Comparison of ENCODE assay signal across 1 cellular context in the genomic region with DNA sequence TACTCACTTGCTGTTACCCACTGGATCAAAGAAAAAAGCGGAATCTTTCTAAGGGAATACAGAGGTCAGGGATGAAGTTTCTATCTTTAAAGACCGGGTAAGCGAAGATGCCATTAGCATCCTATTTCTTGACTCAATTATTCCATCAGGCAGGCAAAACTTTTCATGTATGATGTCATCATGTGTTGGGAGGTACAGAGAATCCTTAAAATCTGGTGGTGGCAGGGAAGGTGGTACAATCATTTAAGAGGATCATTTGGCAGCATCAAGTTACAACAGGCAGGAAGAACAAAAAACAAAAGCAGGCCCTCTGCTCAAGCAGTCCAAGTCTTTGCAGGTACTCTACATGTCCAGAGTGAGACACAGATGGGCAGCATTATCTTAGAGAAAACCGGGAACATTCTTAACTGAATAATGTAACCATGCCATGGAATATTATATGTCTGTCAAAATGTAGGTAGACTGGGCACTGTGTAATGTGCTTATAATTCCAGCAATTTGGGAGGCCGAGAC.
TF ChIP-seq lines count a peak whose summit lies in the region.

No MANE protein-coding gene starts in this region.

TF ChIP-seq in HEK293, 187 proteins besides CTCF, POLR2A, EP300 and RAD21 (continued from another document):
- TF ChIP-seq, protein P1, sequence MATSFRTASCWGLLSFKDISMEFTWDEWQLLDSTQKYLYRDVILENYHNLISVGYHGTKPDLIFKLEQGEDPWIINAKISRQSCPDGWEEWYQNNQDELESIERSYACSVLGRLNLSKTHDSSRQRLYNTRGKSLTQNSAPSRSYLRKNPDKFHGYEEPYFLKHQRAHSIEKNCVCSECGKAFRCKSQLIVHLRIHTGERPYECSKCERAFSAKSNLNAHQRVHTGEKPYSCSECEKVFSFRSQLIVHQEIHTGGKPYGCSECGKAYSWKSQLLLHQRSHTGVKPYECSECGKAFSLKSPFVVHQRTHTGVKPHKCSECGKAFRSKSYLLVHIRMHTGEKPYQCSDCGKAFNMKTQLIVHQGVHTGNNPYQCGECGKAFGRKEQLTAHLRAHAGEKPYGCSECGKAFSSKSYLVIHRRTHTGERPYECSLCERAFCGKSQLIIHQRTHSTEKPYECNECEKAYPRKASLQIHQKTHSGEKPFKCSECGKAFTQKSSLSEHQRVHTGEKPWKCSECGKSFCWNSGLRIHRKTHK (tag by site-specific recombination; IDR thresholded peaks at IDR 0.05): no peak
- TF ChIP-seq ZNF394 (tag by site-specific recombination; IDR thresholded peaks at IDR 0.05; ENCODE audit: borderline replicate concordance) (0 out of 2 replicates have a peak, but pooled peaks have one; percentile 18), ZNF585B (tag by site-specific recombination; IDR thresholded peaks at IDR 0.05) (no peak), KLF8 (tag by site-specific recombination; IDR thresholded peaks at IDR 0.05) (peak; percentile 23; the same call in 1 of the 2 replicates), IKZF3 (tag by site-specific recombination; IDR thresholded peaks at IDR 0.05) (0 out of 2 replicates have a peak, but pooled peaks have one; percentile 30), ZNF169 (tag by site-specific recombination; IDR thresholded peaks at IDR 0.05) (no peak), ZNF596 (tag by site-specific recombination; IDR thresholded peaks at IDR 0.05) (no peak), ZNF335 (tag by site-specific recombination; conservative IDR thresholded peaks at IDR 0.05) (no peak), ZXDB (tag by site-specific recombination; IDR thresholded peaks at IDR 0.05) (no peak), ZNF670 (tag by site-specific recombination; IDR thresholded peaks at IDR 0.05; ENCODE audit: low read depth) (no peak), ZNF558 (tag by site-specific recombination; IDR thresholded peaks at IDR 0.05) (0 out of 2 replicates have a peak, but pooled peaks have one; percentile 40), MEIS1 (CRISPR knock-in tag; IDR thresholded peaks at IDR 0.05; ENCODE audit: borderline replicate concordance) (no peak), ZNF324 (tag by site-specific recombination; IDR thresholded peaks at IDR 0.05) (peak; percentile 18; the same call in 1 of the 2 replicates), PRDM1 (tag by site-specific recombination; IDR thresholded peaks at IDR 0.05) (peak; percentile 42; the same call in 1 of the 2 replicates), ZNF629 (tag by site-specific recombination; IDR thresholded peaks at IDR 0.05) (peak; percentile 70)
- TF ChIP-seq, protein P2, sequence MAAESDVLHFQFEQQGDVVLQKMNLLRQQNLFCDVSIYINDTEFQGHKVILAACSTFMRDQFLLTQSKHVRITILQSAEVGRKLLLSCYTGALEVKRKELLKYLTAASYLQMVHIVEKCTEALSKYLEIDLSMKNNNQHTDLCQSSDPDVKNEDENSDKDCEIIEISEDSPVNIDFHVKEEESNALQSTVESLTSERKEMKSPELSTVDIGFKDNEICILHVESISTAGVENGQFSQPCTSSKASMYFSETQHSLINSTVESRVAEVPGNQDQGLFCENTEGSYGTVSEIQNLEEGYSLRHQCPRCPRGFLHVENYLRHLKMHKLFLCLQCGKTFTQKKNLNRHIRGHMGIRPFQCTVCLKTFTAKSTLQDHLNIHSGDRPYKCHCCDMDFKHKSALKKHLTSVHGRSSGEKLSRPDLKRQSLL (tag by site-specific recombination; IDR thresholded peaks at IDR 0.05): no peak
- TF ChIP-seq, protein P3, sequence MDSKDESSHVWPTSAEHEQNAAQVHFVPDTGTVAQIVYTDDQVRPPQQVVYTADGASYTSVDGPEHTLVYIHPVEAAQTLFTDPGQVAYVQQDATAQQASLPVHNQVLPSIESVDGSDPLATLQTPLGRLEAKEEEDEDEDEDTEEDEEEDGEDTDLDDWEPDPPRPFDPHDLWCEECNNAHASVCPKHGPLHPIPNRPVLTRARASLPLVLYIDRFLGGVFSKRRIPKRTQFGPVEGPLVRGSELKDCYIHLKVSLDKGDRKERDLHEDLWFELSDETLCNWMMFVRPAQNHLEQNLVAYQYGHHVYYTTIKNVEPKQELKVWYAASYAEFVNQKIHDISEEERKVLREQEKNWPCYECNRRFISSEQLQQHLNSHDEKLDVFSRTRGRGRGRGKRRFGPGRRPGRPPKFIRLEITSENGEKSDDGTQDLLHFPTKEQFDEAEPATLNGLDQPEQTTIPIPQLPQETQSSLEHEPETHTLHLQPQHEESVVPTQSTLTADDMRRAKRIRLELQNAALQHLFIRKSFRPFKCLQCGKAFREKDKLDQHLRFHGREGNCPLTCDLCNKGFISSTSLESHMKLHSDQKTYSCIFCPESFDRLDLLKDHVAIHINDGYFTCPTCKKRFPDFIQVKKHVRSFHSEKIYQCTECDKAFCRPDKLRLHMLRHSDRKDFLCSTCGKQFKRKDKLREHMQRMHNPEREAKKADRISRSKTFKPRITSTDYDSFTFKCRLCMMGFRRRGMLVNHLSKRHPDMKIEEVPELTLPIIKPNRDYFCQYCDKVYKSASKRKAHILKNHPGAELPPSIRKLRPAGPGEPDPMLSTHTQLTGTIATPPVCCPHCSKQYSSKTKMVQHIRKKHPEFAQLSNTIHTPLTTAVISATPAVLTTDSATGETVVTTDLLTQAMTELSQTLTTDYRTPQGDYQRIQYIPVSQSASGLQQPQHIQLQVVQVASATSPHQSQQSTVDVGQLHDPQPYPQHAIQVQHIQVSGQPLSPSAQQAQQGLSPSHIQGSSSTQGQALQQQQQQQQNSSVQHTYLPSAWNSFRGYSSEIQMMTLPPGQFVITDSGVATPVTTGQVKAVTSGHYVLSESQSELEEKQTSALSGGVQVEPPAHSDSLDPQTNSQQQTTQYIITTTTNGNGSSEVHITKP (tag by site-specific recombination; IDR thresholded peaks at IDR 0.05): 0 out of 2 replicates have a peak, but pooled peaks have one; percentile 31
- TF ChIP-seq, protein P4, sequence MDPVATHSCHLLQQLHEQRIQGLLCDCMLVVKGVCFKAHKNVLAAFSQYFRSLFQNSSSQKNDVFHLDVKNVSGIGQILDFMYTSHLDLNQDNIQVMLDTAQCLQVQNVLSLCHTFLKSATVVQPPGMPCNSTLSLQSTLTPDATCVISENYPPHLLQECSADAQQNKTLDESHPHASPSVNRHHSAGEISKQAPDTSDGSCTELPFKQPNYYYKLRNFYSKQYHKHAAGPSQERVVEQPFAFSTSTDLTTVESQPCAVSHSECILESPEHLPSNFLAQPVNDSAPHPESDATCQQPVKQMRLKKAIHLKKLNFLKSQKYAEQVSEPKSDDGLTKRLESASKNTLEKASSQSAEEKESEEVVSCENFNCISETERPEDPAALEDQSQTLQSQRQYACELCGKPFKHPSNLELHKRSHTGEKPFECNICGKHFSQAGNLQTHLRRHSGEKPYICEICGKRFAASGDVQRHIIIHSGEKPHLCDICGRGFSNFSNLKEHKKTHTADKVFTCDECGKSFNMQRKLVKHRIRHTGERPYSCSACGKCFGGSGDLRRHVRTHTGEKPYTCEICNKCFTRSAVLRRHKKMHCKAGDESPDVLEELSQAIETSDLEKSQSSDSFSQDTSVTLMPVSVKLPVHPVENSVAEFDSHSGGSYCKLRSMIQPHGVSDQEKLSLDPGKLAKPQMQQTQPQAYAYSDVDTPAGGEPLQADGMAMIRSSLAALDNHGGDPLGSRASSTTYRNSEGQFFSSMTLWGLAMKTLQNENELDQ (tag by site-specific recombination; IDR thresholded peaks at IDR 0.05; ENCODE audit: low read depth): no peak
